In genomic region chr3:95923496-95924210, GRCh38 we compare ENCODE assay signal across 8 cellular contexts.
DNase-seq lines count a peak whose midpoint lies in the region.
"Had no signal": no experiment of that assay in that cellular context is flagged by ENCODE, and none has a peak within 500 bp of the region (broad histone marks: within the 10 kb centered on the region; RNA-seq: fewer than 3 reads in every experiment).

No MANE protein-coding gene starts in this region.

- in situ Hi-C loops in SK-MEL-5 (cut with HindIII; ENCODE audit: low pct_unique_long_range_greater_than_20kb, low sequenced_read_pairs), result no loop called here

- DNase-seq in GOT3 (lab: John Stamatoyannopoulos, UW), result peak; percentile 5
- DNase-seq in SK-MEL-5 (ENCODE audit: low read depth, low spot score), result peak; percentile 35
- DNase-seq in foreskin melanocyte, result peak; percentile 51
- peak; percentile 53 for DNase-seq in smooth muscle cell of the brain vasculature (ENCODE audit: low read depth, low spot score)
- DNase-seq in NCI-H510A (lab: John Stamatoyannopoulos, UW), result no peak
- no peak for DNase-seq in medulla oblongata (ENCODE audit: extremely low spot score)
- DNase-seq in cerebellar nuclear complex (lab: John Stamatoyannopoulos, UW), result no peak
- DNase-seq: NCI-H1417 had no signal

Comparison
In these comparisons a context has a peak if more than half of its experiments do, and no peak if none do; other contexts are left out.
1. DNase-seq: peak in GOT3 (single experiment), SK-MEL-5 (single experiment), foreskin melanocyte (single experiment) and smooth muscle cell of the brain vasculature (single experiment); none in NCI-H510A (single experiment), medulla oblongata (single experiment) and cerebellar nuclear complex (0 of 2).